Comparison of ENCODE assay signal across 18 cellular contexts in the genomic region with DNA sequence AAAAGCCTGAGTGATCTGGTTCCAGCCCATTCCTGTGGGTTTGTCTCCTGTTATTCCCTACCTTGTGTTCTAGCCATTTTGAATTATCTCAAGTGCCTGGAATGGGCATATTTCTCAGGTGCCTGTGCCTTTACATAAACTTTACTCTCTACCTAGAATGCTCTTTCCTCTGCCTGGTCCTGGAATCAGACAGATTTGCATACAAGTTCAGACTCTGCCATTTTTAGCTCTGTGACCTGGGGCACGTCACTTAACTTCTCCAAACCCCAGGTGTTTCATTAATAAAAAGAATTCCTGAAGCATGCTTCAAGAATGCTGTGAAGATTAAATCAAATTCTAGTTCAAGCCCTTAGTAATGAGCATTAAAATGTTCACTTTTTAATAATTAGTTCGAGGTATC.
"Had no signal": no experiment of that assay in that cellular context is flagged by ENCODE, and none has a peak within 500 bp of the region (broad histone marks: within the 10 kb centered on the region; RNA-seq: fewer than 3 reads in every experiment).

No MANE protein-coding gene starts in this region.

- DNase-seq: effector CD4-positive, alpha-beta T cell; foreskin melanocyte; head of caudate nucleus; kidney; left cardiac atrium; left ventricle myocardium inferior; lower lobe of right lung; natural killer cell; sigmoid colon; stimulated activated CD4-positive, alpha-beta T cell treated with anti-CD3 and anti-CD28 coated beads, Interleukin-2, amount 100 ng/mL, for 24 hours; stimulated activated CD4-positive, alpha-beta T cell treated with anti-CD3 and anti-CD28 coated beads, Interleukin-4, amount 100 ng/mL, for 4 hours; stimulated activated naive B cell treated with anti-CD40 and anti-IgM and Interleukin-4, amounts not matched to agents 10 μg/mL and 1 μg/mL and 100 μg/mL, for 72 hours; stimulated activated naive CD8-positive, alpha-beta T cell treated with anti-CD3 and anti-CD28 coated beads, Interleukin-15, amount 100 ng/mL, for 72 hours; transverse colon had no signal

- H3K27ac ChIP-seq: hepatocyte, left ventricle myocardium inferior, lower lobe of right lung, right atrium auricular region, sigmoid colon, skin epidermis, thoracic aorta, transverse colon had no signal

- H3K4me3 ChIP-seq: hepatocyte, left ventricle myocardium inferior, lower lobe of right lung, right atrium auricular region, sigmoid colon, skin epidermis, thoracic aorta, transverse colon had no signal

- H2AFZ ChIP-seq: hepatocyte had no signal

- H3K9me3 ChIP-seq: left ventricle myocardium inferior, lower lobe of right lung, right atrium auricular region, sigmoid colon, thoracic aorta, transverse colon had no signal

- H3K27me3 ChIP-seq: hepatocyte, right atrium auricular region, sigmoid colon, transverse colon had no signal

- H3K4me1 ChIP-seq: lower lobe of right lung, right atrium auricular region had no signal

- H3K4me2 ChIP-seq: hepatocyte had no signal

- H3K36me3 ChIP-seq: right atrium auricular region had no signal

- ATAC-seq: left cardiac atrium; lower lobe of right lung; natural killer cell; stimulated activated naive B cell treated with anti-CD40 and anti-IgM and Interleukin-4, amounts not matched to agents 10 μg/mL and 1 μg/mL and 100 μg/mL, for 72 hours; stimulated activated naive CD8-positive, alpha-beta T cell treated with anti-CD3 and anti-CD28 coated beads, Interleukin-15, amount 100 ng/mL, for 72 hours had no signal

- FAIRE-seq: kidney had no signal

- H3K79me2 ChIP-seq: hepatocyte had no signal
